In the genomic region with DNA sequence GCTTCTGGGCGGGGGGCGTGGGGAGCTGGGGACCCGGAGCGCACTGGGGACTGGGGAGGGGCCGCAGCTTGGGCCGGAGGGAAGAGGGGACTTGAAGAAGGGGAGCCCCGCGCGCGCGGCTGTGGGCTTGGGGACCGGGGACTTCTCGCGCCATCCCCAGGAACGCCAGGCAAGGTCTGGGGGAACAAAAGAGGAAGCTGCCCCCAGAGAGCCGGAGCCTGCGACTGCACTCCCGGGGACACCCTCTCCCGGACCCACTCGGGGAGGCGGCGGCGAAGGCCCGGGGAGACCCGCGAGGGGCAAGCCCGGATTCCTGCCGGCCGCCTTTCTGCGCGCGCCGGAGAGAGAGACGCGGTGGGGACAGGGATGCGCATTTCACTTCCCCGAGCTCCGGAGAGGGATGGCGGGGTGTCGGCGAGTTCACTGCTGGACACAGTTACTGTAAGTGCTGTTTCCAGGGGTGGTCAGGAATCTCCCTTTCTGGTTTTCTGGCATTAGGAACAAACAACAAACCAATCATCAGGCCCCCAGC, we compare ENCODE assay signal across 8 cellular contexts. TPM values are rescaled to one million over a fixed set of nuclear protein-coding genes. Genes with fewer than 3 reads are reported as not detected.
DNase-seq lines count a peak whose midpoint lies in the region; ATAC-seq, FAIRE-seq and TF ChIP-seq lines count a peak whose summit lies in the region.

No MANE protein-coding gene starts in this region.

- peak; percentile 8 for ATAC-seq in stimulated activated naive CD8-positive, alpha-beta T cell treated with anti-CD3 and anti-CD28 coated beads, Interleukin-15, Interleukin-2, amounts not matched to agents 100 U/mL and 50 U/mL, for 24 hours
- ATAC-seq in GM18909 (IDR thresholded peaks at IDR 0.05; ENCODE audit: poor library complexity, unreplicated experiment), result no peak

- TF ChIP-seq CTCF in brain (conservative IDR thresholded peaks at IDR 0.05) (no peak), kidney (IDR thresholded peaks at IDR 0.05; ENCODE audit: borderline replicate concordance, extremely low read depth, insufficient read depth) (no peak)

- peak overlapping the region; percentile 23 to 57 for H3K27ac ChIP-seq in kidney (ENCODE audit: low read depth in 2 of 2, low read length in 2 of 2)

- H3K9ac ChIP-seq in kidney (ENCODE audit: low read length in 2 of 2), result peak overlapping the region; percentile 54 to 70

- peak overlapping the region; percentile 87 to 91 (median 88) for H3K4me3 Mint-ChIP-seq in brain

- FAIRE-seq in kidney (lab: Jason Lieb, UNC), result no peak

- peaks cover 2 to 5% of the 10 kb centered on the region in 2 donors for H3K4me1 ChIP-seq in kidney (ENCODE audit: control insufficient read depth in 1 of 2, insufficient read depth in 1 of 2, low read depth in 1 of 2, low read length in 2 of 2)

- H3K9me3 Mint-ChIP-seq in brain, result peaks cover 2 to 16% (median 12%) of the 10 kb centered on the region in 5 experiments

- H3K27me3 Mint-ChIP-seq in brain, result peaks cover 33% of the 10 kb centered on the region

- no peaks in the 10 kb centered on the region for H3K36me3 ChIP-seq in kidney (ENCODE audit: control insufficient read depth in 1 of 2, insufficient read depth in 2 of 2, low read length in 2 of 2)

- peak overlapping the region; percentile 87 to 97 (median 92) for H3K27ac Mint-ChIP-seq in brain

- peak overlapping the region; percentile 59 to 80 for H3K4me3 ChIP-seq in kidney (ENCODE audit: low read length in 2 of 2)

- intact Hi-C loops in kidney (cut with DNase I), result no loop called here

- H3K36me3 Mint-ChIP-seq in brain, result no peaks in the 10 kb centered on the region

- peak; percentile 42 for DNase-seq in SIG-M5 treated with dmso at 0.1 percent for 504 hours (lab: John Stamatoyannopoulos, UW; ENCODE audit: unreplicated experiment)
- DNase-seq in SIG-M5 (lab: John Stamatoyannopoulos, UW), result no peak
- DNase-seq in NCI-H1092 (lab: John Stamatoyannopoulos, UW), result peak; percentile 30
- DNase-seq in kidney, result peak; percentile 89
- DNase-seq in stimulated activated naive CD8-positive, alpha-beta T cell treated with anti-CD3 and anti-CD28 coated beads, Interleukin-15, Interleukin-2, amounts not matched to agents 100 U/mL and 50 U/mL, for 24 hours, result peak; percentile 46
- DNase-seq in GOT3 (lab: John Stamatoyannopoulos, UW), result no peak

- H3K4me1 Mint-ChIP-seq in brain, result peaks cover 45% of the 10 kb centered on the region

- H3K9me3 ChIP-seq in kidney (ENCODE audit: control insufficient read depth in 1 of 2, low read length in 2 of 2), result no peaks in the 10 kb centered on the region

RNA-seq across cellular contexts. Expression of a gene that starts 0.7 kb away (rescaled TPM):
- polyA plus RNA-seq in brain (ENCODE audit: insufficient read depth, low read depth, low replicate concordance), result 31.4 TPM
- total RNA-seq in kidney, result 27.6 TPM
- 5.6 TPM for polyA plus RNA-seq in kidney (ENCODE audit: insufficient read depth, low read depth, low replicate concordance)

Comparison
In these comparisons a context has a peak if more than half of its experiments do, and no peak if none do; other contexts are left out.
1. DNase-seq: peak in SIG-M5 treated with dmso at 0.1 percent for 504 hours (single experiment), NCI-H1092 (single experiment), kidney (single experiment) and stimulated activated naive CD8-positive, alpha-beta T cell treated with anti-CD3 and anti-CD28 coated beads, Interleukin-15, Interleukin-2, amounts not matched to agents 100 U/mL and 50 U/mL, for 24 hours (single experiment); none in SIG-M5 (single experiment) and GOT3 (single experiment).